ENCODE assay signal across 29 cellular contexts in the genomic region with DNA sequence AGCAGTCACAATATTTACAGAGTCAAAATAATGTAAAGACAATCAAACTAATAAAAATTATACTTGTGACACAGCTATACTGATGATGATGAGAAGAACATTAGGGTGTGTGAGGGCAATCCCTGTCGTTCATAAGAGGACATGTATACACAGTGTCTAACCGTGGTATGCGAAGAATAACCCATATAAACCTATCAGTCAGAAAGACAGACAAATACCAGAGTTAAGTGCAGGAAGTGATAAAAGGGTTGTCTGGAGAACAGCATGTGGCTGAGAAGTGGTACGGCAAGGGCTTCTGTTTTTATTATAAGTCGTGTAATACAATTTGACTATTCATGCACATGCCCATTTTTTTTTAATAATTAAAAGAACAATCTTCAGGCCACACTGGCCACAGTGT.
"Had no signal": no experiment of that assay in that cellular context is flagged by ENCODE, and none has a peak within 500 bp of the region (broad histone marks: within the 10 kb centered on the region; RNA-seq: fewer than 3 reads in every experiment).

No MANE protein-coding gene starts in this region.

- H3K27ac Mint-ChIP-seq: activated CD4-positive, alpha-beta memory T cell treated with anti-CD3 and anti-CD28 coated beads, Interleukin-2, amount 10 ng/mL, durations not matched to agents 7 days and 5 days; activated CD4-positive, alpha-beta T cell treated with anti-CD3 and anti-CD28 coated beads, Interleukin-2, amount 10 ng/mL, durations not matched to agents 7 days and 5 days; activated naive CD8-positive, alpha-beta T cell; activated T-cell treated with anti-CD3 and anti-CD28 coated beads, Interleukin-2, amount 50 U/mL, for 24 hours; activated T-cell treated with anti-CD3 and anti-CD28 coated beads, Interleukin-2, amount 50 U/mL, for 72 hours; dendritic cell treated with granulocyte-macrophage colony-stimulating factor and Interleukin-4, amounts not matched to agents 40 ng/mL and 50 ng/mL, for 4 days; endodermal cell; WTC11 had no signal

- ATAC-seq: activated T-cell treated with anti-CD3 and anti-CD28 coated beads, Interleukin-2, amount 50 U/mL, for 72 hours; gastroesophageal sphincter; WTC11 had no signal

- H3K27me3 Mint-ChIP-seq: activated CD4-positive, alpha-beta memory T cell treated with anti-CD3 and anti-CD28 coated beads, Interleukin-2, amount 10 ng/mL, durations not matched to agents 7 days and 5 days; activated CD4-positive, alpha-beta T cell treated with anti-CD3 and anti-CD28 coated beads, Interleukin-2, amount 10 ng/mL, durations not matched to agents 7 days and 5 days; activated naive CD8-positive, alpha-beta T cell; activated T-cell treated with anti-CD3 and anti-CD28 coated beads, Interleukin-2, amount 50 U/mL, for 24 hours; central memory CD8-positive, alpha-beta T cell; dendritic cell treated with granulocyte-macrophage colony-stimulating factor and Interleukin-4, amounts not matched to agents 40 ng/mL and 50 ng/mL, for 4 days had no signal

- H3K36me3 ChIP-seq: brain microvascular endothelial cell had no signal

- H3K4me3 ChIP-seq: coronary artery, dorsolateral prefrontal cortex, esophagus muscularis mucosa, gastroesophageal sphincter had no signal

- H3K27ac ChIP-seq: brain microvascular endothelial cell, coronary artery, esophagus muscularis mucosa, gastroesophageal sphincter had no signal

- DNase-seq: activated CD4-positive, alpha-beta memory T cell treated with anti-CD3 and anti-CD28 coated beads, Interleukin-2, amount 10 ng/mL, durations not matched to agents 7 days and 5 days; activated CD4-positive, alpha-beta T cell treated with anti-CD3 and anti-CD28 coated beads for 1 hour; activated CD4-positive, alpha-beta T cell treated with anti-CD3 and anti-CD28 coated beads for 4 hours; activated CD4-positive, alpha-beta T cell treated with anti-CD3 and anti-CD28 coated beads, Interleukin-2, amount 10 ng/mL, durations not matched to agents 7 days and 5 days; activated CD4-positive, alpha-beta T cell treated with anti-CD3 and anti-CD28 coated beads, Interleukin-2, amount 50 U/mL, for 4 hours; activated CD8-positive, alpha-beta memory T cell treated with anti-CD3 and anti-CD28 coated beads, Interleukin-2, amount 50 U/mL, for 48 hours; activated gamma-delta T cell treated with Interleukin-2 at 50 U/mL for 16 hours; activated naive CD4-positive, alpha-beta T cell treated with anti-CD3 and anti-CD28 coated beads, Interleukin-2, amount 50 U/mL, for 16 hours; activated naive CD4-positive, alpha-beta T cell treated with Interleukin-2 at 50 U/mL for 16 hours; activated T-cell treated with anti-CD3 and anti-CD28 coated beads for 4 hours; activated T-cell treated with anti-CD3 and anti-CD28 coated beads, Interleukin-2, amount 50 U/mL, for 24 hours; activated T-cell treated with anti-CD3 and anti-CD28 coated beads, Interleukin-2, amount 50 U/mL, for 72 hours; amniotic stem cell; anterior cingulate cortex; brain microvascular endothelial cell; effector memory CD4-positive, alpha-beta T cell; endodermal cell; erythroblast; foreskin melanocyte; head of caudate nucleus; T-helper 2 cell had no signal

- H3K27me3 ChIP-seq: brain microvascular endothelial cell, dorsolateral prefrontal cortex, esophagus muscularis mucosa, gastroesophageal sphincter had no signal

- H3K4me3 Mint-ChIP-seq: activated CD4-positive, alpha-beta memory T cell treated with anti-CD3 and anti-CD28 coated beads, Interleukin-2, amount 10 ng/mL, durations not matched to agents 7 days and 5 days; activated CD4-positive, alpha-beta T cell treated with anti-CD3 and anti-CD28 coated beads, Interleukin-2, amount 10 ng/mL, durations not matched to agents 7 days and 5 days; activated naive CD8-positive, alpha-beta T cell; activated T-cell treated with anti-CD3 and anti-CD28 coated beads, Interleukin-2, amount 50 U/mL, for 24 hours; activated T-cell treated with anti-CD3 and anti-CD28 coated beads, Interleukin-2, amount 50 U/mL, for 72 hours; central memory CD8-positive, alpha-beta T cell; dendritic cell treated with granulocyte-macrophage colony-stimulating factor and Interleukin-4, amounts not matched to agents 40 ng/mL and 50 ng/mL, for 4 days; endodermal cell; WTC11 had no signal

- H3K4me1 Mint-ChIP-seq: activated CD4-positive, alpha-beta memory T cell treated with anti-CD3 and anti-CD28 coated beads, Interleukin-2, amount 10 ng/mL, durations not matched to agents 7 days and 5 days; activated CD4-positive, alpha-beta T cell treated with anti-CD3 and anti-CD28 coated beads, Interleukin-2, amount 10 ng/mL, durations not matched to agents 7 days and 5 days; endodermal cell had no signal

- H3K9me3 ChIP-seq: esophagus muscularis mucosa, gastroesophageal sphincter had no signal
